In genomic region chr12:9241301-9241700, GRCh38 we compare ENCODE assay signal across 17 cellular contexts. TPM values are rescaled to one million over a fixed set of nuclear protein-coding genes. Genes with fewer than 3 reads are reported as not detected.
DNase-seq lines count a peak whose midpoint lies in the region; ATAC-seq, FAIRE-seq and TF ChIP-seq lines count a peak whose summit lies in the region.
"Had no signal": no experiment of that assay in that cellular context is flagged by ENCODE, and none has a peak within 500 bp of the region (broad histone marks: within the 10 kb centered on the region; RNA-seq: fewer than 3 reads in every experiment).

No MANE protein-coding gene starts in this region.

- H4K91ac ChIP-seq in mesenchymal stem cell (ENCODE audit: low read length): no peak overlapping the region

- no peak overlapping the region for H2BK120ac ChIP-seq in mesenchymal stem cell (ENCODE audit: low read depth, low read length)

- no peak overlapping the region for H3K4ac ChIP-seq in mesenchymal stem cell (ENCODE audit: low read depth in 1 of 2, low read length in 2 of 2)

- H3K79me1 ChIP-seq in mesenchymal stem cell (replicated peaks; ENCODE audit: low read length, poor library complexity, severe bottlenecking): no peaks in the 10 kb centered on the region

- H3K27me3 Mint-ChIP-seq in natural killer cell treated with Interleukin-12 subunit alpha and Interleukin-12 subunit beta and Interleukin-15 and Interleukin-18, amount 100 ng/mL, for 72 hours: peaks cover 0 to 3% of the 10 kb centered on the region in 2 donors
- H3K27me3 Mint-ChIP-seq in natural killer cell (ENCODE audit: low read depth in 2 of 2): peaks cover 0 to 4% of the 10 kb centered on the region in 2 donors

- no peaks in the 10 kb centered on the region for H3K36me3 Mint-ChIP-seq in natural killer cell treated with Interleukin-12 subunit alpha and Interleukin-12 subunit beta and Interleukin-15 and Interleukin-18, amount 100 ng/mL, for 72 hours
- H3K36me3 Mint-ChIP-seq in natural killer cell: no peaks in the 10 kb centered on the region

- H3K4me1 Mint-ChIP-seq in natural killer cell treated with Interleukin-12 subunit alpha and Interleukin-12 subunit beta and Interleukin-15 and Interleukin-18, amount 100 ng/mL, for 72 hours (ENCODE audit: low read depth in 2 of 2): peaks cover 8 to 28% of the 10 kb centered on the region in 2 donors
- H3K4me1 Mint-ChIP-seq in natural killer cell: peaks cover 6 to 7% of the 10 kb centered on the region in 2 donors

- no peaks in the 10 kb centered on the region for H3K9me3 ChIP-seq in mesenchymal stem cell (ENCODE audit: control insufficient read depth, low read length)

- no peaks in the 10 kb centered on the region for H3K36me3 ChIP-seq in bronchial epithelial cell (ENCODE audit: control insufficient read depth, insufficient read depth, low read length)
- no peaks in the 10 kb centered on the region for H3K36me3 ChIP-seq in mesenchymal stem cell (ENCODE audit: control insufficient read depth in 1 of 2, insufficient read depth in 2 of 2, low read depth in 1 of 2, low read length in 2 of 2)

- H2BK15ac ChIP-seq in mesenchymal stem cell (ENCODE audit: low read depth, poor library complexity, severe bottlenecking): no peak overlapping the region

- DNase-seq in natural killer cell treated with Interleukin-12 subunit alpha and Interleukin-12 subunit beta and Interleukin-15 and Interleukin-18, amount 100 ng/mL, for 72 hours (ENCODE audit: low spot score): no peak
- DNase-seq in natural killer cell: no peak
- no peak for DNase-seq in bronchial epithelial cell (ENCODE audit: low read depth)
- DNase-seq in mesenchymal stem cell: no peak
- DNase-seq in MV-4-11 (lab: John Stamatoyannopoulos, UW): no peak
- no peak for DNase-seq in HCEC 1CT
- DNase-seq: CD4-positive, alpha-beta memory T cell; Kasumi-1; MM.1S; NCI-H1105 treated with DMSO at 0.1 percent for 48 hours; NCI-H1694 treated with DMSO at 0.1 percent for 48 hours; NCI-H226; NCI-H524 treated with DMSO at 0.1 percent for 48 hours had no signal

- no peak overlapping the region for H2BK12ac ChIP-seq in mesenchymal stem cell (ENCODE audit: low read length in 2 of 2)

- no peaks in the 10 kb centered on the region for H3K4me1 ChIP-seq in mesenchymal stem cell (ENCODE audit: control insufficient read depth, insufficient read depth, low read depth, low read length)

- no peak overlapping the region for H3K9ac ChIP-seq in mesenchymal stem cell (ENCODE audit: low read length)

- no peak overlapping the region for H2AK5ac ChIP-seq in mesenchymal stem cell (ENCODE audit: low read length, severe bottlenecking)

- H3K4me3 Mint-ChIP-seq in natural killer cell treated with Interleukin-12 subunit alpha and Interleukin-12 subunit beta and Interleukin-15 and Interleukin-18, amount 100 ng/mL, for 72 hours: peak overlapping the region; percentile 97
- no peak overlapping the region for H3K4me3 Mint-ChIP-seq in natural killer cell

- WGBS in mesenchymal stem cell: 60% methylated on average over 3 of the region's 3 CpGs

- no peak overlapping the region for H2BK5ac ChIP-seq in mesenchymal stem cell (ENCODE audit: low read depth, low read length, poor library complexity, severe bottlenecking)

- H3K27me3 ChIP-seq in bronchial epithelial cell (ENCODE audit: control insufficient read depth, insufficient read depth, low read length) (no peaks in the 10 kb centered on the region), mesenchymal stem cell (ENCODE audit: control insufficient read depth in 1 of 2, insufficient read depth in 1 of 2, low read length in 2 of 2) (peaks cover 0 to 3% of the 10 kb centered on the region in 2 experiments)

- no peak overlapping the region for H4K8ac ChIP-seq in mesenchymal stem cell (ENCODE audit: low read length)

- no peak overlapping the region for H3K27ac ChIP-seq in mesenchymal stem cell (ENCODE audit: low read length, poor library complexity, severe bottlenecking)

- ATAC-seq in natural killer cell treated with Interleukin-12 subunit alpha and Interleukin-12 subunit beta and Interleukin-15 and Interleukin-18, amount 100 ng/mL, for 72 hours: no peak
- no peak for ATAC-seq in natural killer cell
- ATAC-seq in GM19351 (IDR thresholded peaks at IDR 0.05; ENCODE audit: unreplicated experiment): no peak

- H3K4me3 ChIP-seq in bronchial epithelial cell (ENCODE audit: low read depth, low read length): no peak overlapping the region
- no peak overlapping the region for H3K4me3 ChIP-seq in mesenchymal stem cell (ENCODE audit: insufficient read depth in 1 of 2, low read depth in 1 of 2, low read length in 2 of 2)

- FAIRE-seq in bronchial epithelial cell (lab: Jason Lieb, UNC): peak; percentile 36
- FAIRE-seq: H54 had no signal

- peak overlapping the region; percentile 23 for H3K4me2 ChIP-seq in mesenchymal stem cell (ENCODE audit: low read length, poor library complexity, severe bottlenecking)

- H3K23ac ChIP-seq in mesenchymal stem cell (ENCODE audit: low read length in 2 of 2): no peak overlapping the region

- no peak overlapping the region for H3K27ac Mint-ChIP-seq in natural killer cell treated with Interleukin-12 subunit alpha and Interleukin-12 subunit beta and Interleukin-15 and Interleukin-18, amount 100 ng/mL, for 72 hours
- H3K27ac Mint-ChIP-seq in natural killer cell: no peak overlapping the region
- H3K27ac Mint-ChIP-seq: IgD-negative memory B cell had no signal

- no peaks in the 10 kb centered on the region for H3K9me3 Mint-ChIP-seq in natural killer cell treated with Interleukin-12 subunit alpha and Interleukin-12 subunit beta and Interleukin-15 and Interleukin-18, amount 100 ng/mL, for 72 hours
- H3K9me3 Mint-ChIP-seq in natural killer cell: no peaks in the 10 kb centered on the region
- H3K9me3 Mint-ChIP-seq: IgD-negative memory B cell had no signal

- no peak overlapping the region for H3K14ac ChIP-seq in mesenchymal stem cell (ENCODE audit: low read length in 2 of 2)

- intact Hi-C loops in natural killer cell (cut with micrococcal nuclease): no loop called here

- TF ChIP-seq CTCF in natural killer cell (IDR thresholded peaks at IDR 0.05) (no peak), bronchial epithelial cell (IDR thresholded peaks at IDR 0.05; ENCODE audit: insufficient read depth, low read length, severe bottlenecking) (no peak)

- H2AFZ ChIP-seq in mesenchymal stem cell (ENCODE audit: low read depth, low read length): no peak overlapping the region

- H3K18ac ChIP-seq in mesenchymal stem cell (ENCODE audit: low read depth in 1 of 2, low read length in 2 of 2): no peak overlapping the region

RNA-seq across cellular contexts. Expression of gene PZP, which starts 33.1 kb away (rescaled TPM):
- total RNA-seq in natural killer cell treated with Interleukin-12 subunit alpha and Interleukin-12 subunit beta and Interleukin-15 and Interleukin-18, amount 100 ng/mL, for 72 hours: not detected
- total RNA-seq in natural killer cell (not detected), bronchial epithelial cell (not detected in 2 replicates)
- not detected for polyA plus RNA-seq in mesenchymal stem cell (2013, experiment 1 of 2)
- not detected for polyA plus RNA-seq in mesenchymal stem cell (2013, experiment 2 of 2)
- total RNA-seq: CD4-positive, alpha-beta memory T cell; HT1080 had no signal
- polyA plus RNA-seq: IgD-negative memory B cell had no signal
